In the genomic region with DNA sequence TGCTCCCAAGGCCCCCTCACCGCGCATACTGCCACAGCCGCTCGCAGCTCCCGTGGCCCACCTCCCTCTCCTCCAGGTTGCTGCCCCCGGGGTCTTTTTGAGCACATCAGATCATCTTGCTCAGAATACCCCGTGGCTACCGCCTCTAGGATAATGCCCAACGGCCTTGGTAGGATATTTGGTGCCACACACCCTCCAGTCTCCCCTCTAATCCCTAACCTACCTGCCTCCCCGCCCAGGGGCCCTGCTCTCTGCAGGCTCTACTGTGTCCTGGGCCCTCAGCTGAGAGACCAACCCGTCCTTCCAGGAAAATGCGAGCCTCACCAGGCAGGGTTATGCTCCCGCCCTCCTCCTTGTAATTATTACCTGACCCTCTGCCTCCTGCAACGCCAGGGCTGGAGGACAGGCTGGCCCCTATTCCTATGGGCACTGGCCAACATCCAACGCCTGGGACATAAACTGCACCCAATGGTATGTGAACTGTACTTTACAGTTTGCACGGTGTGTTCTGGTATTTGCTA, we compare ENCODE assay signal across 8 cellular contexts. TPM values are rescaled to one million over a fixed set of nuclear protein-coding genes. Genes with fewer than 3 reads are reported as not detected.
DNase-seq lines count a peak whose midpoint lies in the region; ATAC-seq and TF ChIP-seq lines count a peak whose summit lies in the region.

No MANE protein-coding gene starts in this region.

- no peak for DNase-seq in GM06990 (ENCODE audit: extremely low read depth, insufficient read length)
- no peak for DNase-seq in RWPE2 (ENCODE audit: low spot score)
- DNase-seq in psoas muscle: no peak
- no peak for DNase-seq in erythroblast (lab: John Stamatoyannopoulos, UW)
- DNase-seq in DMS114 treated with DMSO at 0.1 percent for 48 hours (lab: John Stamatoyannopoulos, UW; ENCODE audit: unreplicated experiment): no peak
- DNase-seq in SHP77 (lab: John Stamatoyannopoulos, UW): no peak

- peak overlapping the region; percentile 66 for H3K27ac ChIP-seq in RWPE2 (ENCODE audit: poor library complexity, severe bottlenecking)
- H3K27ac ChIP-seq in esophagus (ENCODE audit: low read depth in 2 of 2, low read length in 1 of 2): peak overlapping the region; percentile 87 to 95
- peak overlapping the region; percentile 88 for H3K27ac ChIP-seq in psoas muscle

- H3K4me1 ChIP-seq in RWPE2 (ENCODE audit: insufficient read depth, poor library complexity, severe bottlenecking) (no peaks in the 10 kb centered on the region), esophagus (ENCODE audit: control insufficient read depth in 2 of 2, insufficient read depth in 2 of 2, low read length in 1 of 2) (peaks cover 3 to 13% of the 10 kb centered on the region in 2 donors), psoas muscle (peaks cover 11% of the 10 kb centered on the region)

- TF ChIP-seq POLR2A in erythroblast (IDR thresholded peaks at IDR 0.05; ENCODE audit: low read length): no peak

- ATAC-seq in RWPE2 (ENCODE audit: low read depth) (no peak), psoas muscle (no peak), GM21390 (IDR thresholded peaks at IDR 0.05; ENCODE audit: unreplicated experiment) (no peak)

- intact Hi-C loops in psoas muscle (cut with DNase I): loop anchor here in 1 of 2 donors (10.0 kb wide), 1 partner anchor 131 kb away; no protein-coding TSS in a partner anchor

- H3K27me3 ChIP-seq in GM06990 (replicated peaks; ENCODE audit: control insufficient read depth, insufficient read depth, low read length) (peaks cover 2% of the 10 kb centered on the region), RWPE2 (ENCODE audit: insufficient read depth, poor library complexity, severe bottlenecking) (no peaks in the 10 kb centered on the region), esophagus (ENCODE audit: control insufficient read depth in 1 of 2, insufficient read depth in 2 of 2, low read length in 2 of 2) (peaks cover 0 to 2% of the 10 kb centered on the region in 2 donors), psoas muscle (ENCODE audit: insufficient read depth in 3 of 3, low read length in 2 of 3) (peaks cover 0 to 7% (median 0%) of the 10 kb centered on the region in 3 donors)

- 54 to 62% methylated on average over 16 of the region's 16 CpGs for WGBS in esophagus, 2 donors
- 60 to 69% (median 64%) methylated on average over 16 of the region's 16 CpGs for whole genome bisulfite sequencing in psoas muscle, 3 donors

- H3K9me3 ChIP-seq in RWPE2 (ENCODE audit: severe bottlenecking) (no peaks in the 10 kb centered on the region), esophagus (ENCODE audit: control insufficient read depth in 2 of 2, insufficient read depth in 1 of 2, low read depth in 1 of 2, low read length in 1 of 2) (no peaks in the 10 kb centered on the region), psoas muscle (no peaks in the 10 kb centered on the region)

- H3K36me3 ChIP-seq in GM06990 (ENCODE audit: control insufficient read depth, insufficient read depth, low read length): no peaks in the 10 kb centered on the region
- H3K36me3 ChIP-seq in RWPE2 (ENCODE audit: low read depth): peaks cover 9% of the 10 kb centered on the region; the same call in 1 of the 2 replicates
- no peaks in the 10 kb centered on the region for H3K36me3 ChIP-seq in esophagus (ENCODE audit: control insufficient read depth in 2 of 2, insufficient read depth in 2 of 2, low read length in 1 of 2)
- H3K36me3 ChIP-seq in psoas muscle (ENCODE audit: insufficient read depth in 1 of 2, low read depth in 1 of 2): no peaks in the 10 kb centered on the region

- peak overlapping the region; percentile 72 for H3K4me3 ChIP-seq in GM06990 (replicated peaks; ENCODE audit: low read depth, low read length)
- no peak overlapping the region for H3K4me3 ChIP-seq in RWPE2 (ENCODE audit: severe bottlenecking)
- H3K4me3 ChIP-seq in esophagus (ENCODE audit: low read depth in 1 of 2, low read length in 2 of 2): peak overlapping the region in 1 of 2 donors; percentile 63
- H3K4me3 ChIP-seq in psoas muscle: peak overlapping the region; percentile 85

- no peak for TF ChIP-seq CTCF in GM06990 (IDR thresholded peaks at IDR 0.05; ENCODE audit: insufficient read depth, low read length, poor library complexity, severe bottlenecking)
- TF ChIP-seq CTCF in RWPE2 (IDR thresholded peaks at IDR 0.05; ENCODE audit: poor library complexity, severe bottlenecking): no peak
- TF ChIP-seq CTCF in psoas muscle (IDR thresholded peaks at IDR 0.05): no peak

RNA-seq across cellular contexts. Expression of gene MTCL1, which starts 1.5 kb away (rescaled TPM):
- polyA plus RNA-seq in esophagus (1 to 10 TPM; 4.4 to 6.5 TPM), psoas muscle (1 to 10 TPM; 1.3 to 3.7 (median 3.0) TPM)
- 1 to 10 TPM; 2.1 to 5.3 (median 3.8) TPM for total RNA-seq in psoas muscle
